ENCODE assay signal across 8 cellular contexts in the genomic region with DNA sequence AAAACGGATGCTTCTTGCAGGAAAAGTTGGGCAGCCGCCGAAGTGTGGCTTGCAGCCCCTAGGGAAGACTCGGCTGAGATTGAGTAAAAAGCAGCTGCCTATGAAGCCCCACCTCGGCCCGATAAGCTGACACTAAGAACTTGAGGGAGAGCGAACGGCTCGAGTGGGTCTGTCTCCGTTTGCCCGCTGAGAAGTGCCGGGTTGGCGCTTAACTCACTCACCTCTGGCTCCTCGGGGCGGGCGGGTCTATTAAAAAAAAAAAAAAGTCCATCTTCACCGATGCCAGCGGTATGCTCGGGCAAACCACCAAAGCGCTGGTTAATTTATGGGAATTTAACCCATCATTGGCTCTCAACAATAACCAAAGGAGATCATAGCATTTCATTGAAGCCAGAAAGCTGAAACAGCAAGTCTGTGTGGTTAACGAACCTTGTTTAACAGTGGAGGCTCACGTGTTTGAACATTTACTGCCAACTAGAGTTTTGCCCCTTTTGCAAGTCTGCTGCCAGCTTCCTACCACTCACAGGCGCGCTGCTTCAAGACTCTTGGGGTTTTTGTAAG. TPM values are rescaled to one million over a fixed set of nuclear protein-coding genes. Genes with fewer than 3 reads are reported as not detected.
DNase-seq lines count a peak whose midpoint lies in the region; ATAC-seq and TF ChIP-seq lines count a peak whose summit lies in the region.

No MANE protein-coding gene starts in this region.

- no peaks in the 10 kb centered on the region for H3K27me3 Mint-ChIP-seq in naive B cell

- H3K27ac ChIP-seq in thyroid gland, result peak overlapping the region; percentile 79 to 94 (median 91)

- H3K27ac Mint-ChIP-seq in naive B cell, result peak overlapping the region in 5 of 6 donors; percentile 42 to 91 (median 68)

- peaks cover 22 to 31% (median 28%) of the 10 kb centered on the region in 3 donors for H3K4me1 Mint-ChIP-seq in naive B cell

- H3K4me3 Mint-ChIP-seq in naive B cell, result peak overlapping the region; percentile 83 to 100 (median 92)

- no peaks in the 10 kb centered on the region for H3K36me3 ChIP-seq in thyroid gland

- intact Hi-C loops in thyroid gland (cut with DNase I), result no loop called here

- DNase-seq in NCI-H345 (lab: John Stamatoyannopoulos, UW), result peak; percentile 18
- DNase-seq in NCI-H345 treated with DMSO at 0.1 percent for 48 hours (lab: John Stamatoyannopoulos, UW; ENCODE audit: unreplicated experiment), result no peak
- peak; percentile 81 for DNase-seq in NCI-H446 treated with DMSO at 0.1 percent for 48 hours (lab: John Stamatoyannopoulos, UW)
- peak; percentile 16 for DNase-seq in activated T-cell treated with anti-CD3 and anti-CD28 coated beads for 48 hours (ENCODE audit: low read depth)
- DNase-seq in fibroblast of gingiva (ENCODE audit: low read depth), result peak; percentile 56
- peak; percentile 41 for DNase-seq in naive B cell
- peak; percentile 74 to 77 for DNase-seq in thyroid gland
- no peak for DNase-seq in GOT3 (lab: John Stamatoyannopoulos, UW)

- WGBS in thyroid gland, 2 donors, result 1% methylated on average over 14 to 24 of the region's 24 CpGs

- peak overlapping the region; percentile 3 to 65 (median 56) for H3K4me3 ChIP-seq in thyroid gland (replicated peaks in 1 of 3)

- no peaks in the 10 kb centered on the region for H3K27me3 ChIP-seq in thyroid gland

- H3K36me3 Mint-ChIP-seq in naive B cell, result no peaks in the 10 kb centered on the region

- no peaks in the 10 kb centered on the region for H3K9me3 Mint-ChIP-seq in naive B cell

- peaks cover 54 to 55% of the 10 kb centered on the region in 2 donors for H3K4me1 ChIP-seq in thyroid gland

- no peaks in the 10 kb centered on the region for H3K9me3 ChIP-seq in thyroid gland

- ATAC-seq in naive B cell (ENCODE audit: low read depth in 2 of 2), result peak; percentile 13 to 18

- no peak for TF ChIP-seq CTCF in thyroid gland (IDR thresholded peaks at IDR 0.05)

- TF ChIP-seq POLR2A in thyroid gland (IDR thresholded peaks at IDR 0.05), result peak in 1 of 2 donors; percentile 69

RNA-seq across cellular contexts. Expression of gene SNTB2, which starts 1.0 kb away (rescaled TPM):
- 1 to 10 TPM; 2.4 to 7.1 (median 4.2) TPM for polyA plus RNA-seq in naive B cell (ENCODE audit: low read depth in 6 of 6)
- total RNA-seq in thyroid gland, result 10 to 100 TPM; 58.0 to 99.5 (median 96.7) TPM

RNA-seq across cellular contexts. Expression of gene UTP4, which starts 55.5 kb away (rescaled TPM):
- 100 to 1,000 TPM in 1 of 6 donors, 10 to 100 TPM in 5; 45.1 to 103 (median 58.6) TPM for polyA plus RNA-seq in naive B cell (ENCODE audit: low read depth in 6 of 6)
- 10 to 100 TPM; 22.4 to 33.1 (median 24.1) TPM for total RNA-seq in thyroid gland

RNA-seq across cellular contexts. Expression of gene CHTF8, which starts 55.6 kb away (rescaled TPM):
- polyA plus RNA-seq in naive B cell (ENCODE audit: low read depth in 6 of 6), result 100 to 1,000 TPM; 182 to 277 (median 241) TPM
- 100 to 1,000 TPM in 3 of 4 donors, 10 to 100 TPM in 1; 95.8 to 124 (median 104) TPM for total RNA-seq in thyroid gland

Comparison
In these comparisons a context has a peak if more than half of its experiments do, and no peak if none do; other contexts are left out.
1. DNase-seq: peak in NCI-H345 (single experiment), NCI-H446 treated with DMSO at 0.1 percent for 48 hours (single experiment), activated T-cell treated with anti-CD3 and anti-CD28 coated beads for 48 hours (single experiment), fibroblast of gingiva (single experiment), naive B cell (single experiment) and thyroid gland (2 of 2); none in NCI-H345 treated with DMSO at 0.1 percent for 48 hours (single experiment) and GOT3 (single experiment).